Comparison of ENCODE assay signal across 9 cellular contexts in genomic region chr17:39982069-39982371, GRCh38. TPM values are rescaled to one million over a fixed set of nuclear protein-coding genes. Genes with fewer than 3 reads are reported as not detected.
A peak's percentile ranks its signal among the peaks of the same experiment; 100 is the strongest.
DNase-seq lines count a peak whose midpoint lies in the region; ATAC-seq and TF ChIP-seq lines count a peak whose summit lies in the region.
"Had no signal": no experiment of that assay in that cellular context is flagged by ENCODE, and none has a peak within 500 bp of the region (broad histone marks: within the 10 kb centered on the region; RNA-seq: fewer than 3 reads in every experiment).

No MANE protein-coding gene starts in this region.

- ATAC-seq in WTC11, result no peak
- ATAC-seq in GM21381 (IDR thresholded peaks at IDR 0.05; ENCODE audit: unreplicated experiment), result no peak

- H3K4me1 Mint-ChIP-seq in WTC11, result peaks cover 23% of the 10 kb centered on the region

- peak overlapping the region; percentile 89 for H3K4me3 Mint-ChIP-seq in WTC11

- H3K9me3 ChIP-seq in HAP-1 (no peaks in the 10 kb centered on the region), hepatocyte (ENCODE audit: low read depth) (no peaks in the 10 kb centered on the region)

- peaks cover 35% of the 10 kb centered on the region for H3K36me3 Mint-ChIP-seq in WTC11

- H3K27ac Mint-ChIP-seq in WTC11, result peak overlapping the region; percentile 93

- CTCF ChIA-PET in WTC11 (lab: Charles Lee), result interaction anchor here (3.3 kb wide), 1 partner anchor 93 kb away, joined by 10 read pairs; no protein-coding TSS in a partner anchor

- in situ Hi-C loops in HAP-1 (cut with MboI; ENCODE audit: low sequenced_read_pairs), result no loop called here

- no peaks in the 10 kb centered on the region for H3K9me3 Mint-ChIP-seq in WTC11

- no peaks in the 10 kb centered on the region for H3K27me3 Mint-ChIP-seq in WTC11 (ENCODE audit: low read depth)

- POLR2A ChIA-PET in WTC11 (lab: Charles Lee), result no interaction called here

- TF ChIP-seq CTCF in WTC11 (IDR thresholded peaks at IDR 0.05), result no peak
- TF ChIP-seq CTCF in hepatocyte (IDR thresholded peaks at IDR 0.05; ENCODE audit: poor library complexity), result no peak

- H2AFZ ChIP-seq in hepatocyte, result no peak overlapping the region

- no peak for DNase-seq in HAP-1 (ENCODE audit: low spot score in 2 of 2)
- no peak for DNase-seq in WTC11 (ENCODE audit: low spot score)
- DNase-seq in hepatocyte (ENCODE audit: low spot score), result no peak
- no peak for DNase-seq in stimulated activated CD4-positive, alpha-beta T cell treated with anti-CD3 and anti-CD28 coated beads, Interleukin-4, amount 100 ng/mL, for 24 hours
- no peak for DNase-seq in SW 1271 (lab: John Stamatoyannopoulos, UW)
- no peak for DNase-seq in NCI-H2227 (lab: John Stamatoyannopoulos, UW; ENCODE audit: unreplicated experiment)

- peaks cover 16% of the 10 kb centered on the region for H3K4me1 ChIP-seq in HAP-1
- H3K4me1 ChIP-seq in hepatocyte (ENCODE audit: insufficient read depth), result peaks cover 12% of the 10 kb centered on the region

- 64% methylated on average over 2 of the region's 2 CpGs for WGBS in hepatocyte (ENCODE audit: low lambda C conversion rate, missing lambda C conversion rate)

- peaks cover 16% of the 10 kb centered on the region for H4K20me1 ChIP-seq in hepatocyte (ENCODE audit: insufficient read depth, poor library complexity, severe bottlenecking)

- peaks cover 29% of the 10 kb centered on the region for H3K79me2 ChIP-seq in hepatocyte

- peak overlapping the region; percentile 94 for H3K4me3 ChIP-seq in HAP-1
- H3K4me3 ChIP-seq in hepatocyte, result peak overlapping the region; percentile 50
- peak overlapping the region in 6 of 7 experiments; percentile 69 to 99 (median 92) for H3K4me3 ChIP-seq in skin epidermis

- H3K36me3 ChIP-seq in HAP-1 (replicated peaks) (peaks cover 39% of the 10 kb centered on the region), hepatocyte (replicated peaks; ENCODE audit: insufficient read depth, low read depth) (no peaks in the 10 kb centered on the region)

- H3K9me2 ChIP-seq in hepatocyte (replicated peaks; ENCODE audit: insufficient read depth), result no peaks in the 10 kb centered on the region

- peak overlapping the region; percentile 95 for H3K4me2 ChIP-seq in hepatocyte

- H3K27me3 ChIP-seq in HAP-1 (ENCODE audit: low read depth) (no peaks in the 10 kb centered on the region), hepatocyte (no peaks in the 10 kb centered on the region)

- H3K27ac ChIP-seq in hepatocyte, result peak overlapping the region; percentile 91
- H3K27ac ChIP-seq in skin epidermis, result peak overlapping the region in 9 of 21 experiments; percentile 95 to 99 (median 97)

TF ChIP-seq in WTC11, 78 proteins besides CTCF, POLR2A, EP300 and RAD21 (continues in another document):
- TF ChIP-seq ZNF416 (CRISPR knock-in tag; IDR thresholded peaks at IDR 0.05) (no peak), E2F1 (CRISPR knock-in tag; IDR thresholded peaks at IDR 0.05) (no peak), ATF6 (CRISPR knock-in tag; IDR thresholded peaks at IDR 0.05) (no peak), E2F4 (CRISPR knock-in tag; IDR thresholded peaks at IDR 0.05; ENCODE audit: borderline replicate concordance, low read depth) (no peak), TCF7 (CRISPR knock-in tag; IDR thresholded peaks at IDR 0.05; ENCODE audit: low read depth) (no peak), PRDM15 (CRISPR knock-in tag; IDR thresholded peaks at IDR 0.05) (no peak), RELA (CRISPR knock-in tag; IDR thresholded peaks at IDR 0.05; ENCODE audit: borderline replicate concordance) (no peak), CREM (CRISPR knock-in tag; IDR thresholded peaks at IDR 0.05) (no peak), USF1 (CRISPR knock-in tag; IDR thresholded peaks at IDR 0.05) (no peak), GTF2I (CRISPR knock-in tag; conservative IDR thresholded peaks at IDR 0.05) (no peak)

RNA-seq across cellular contexts. Expression of gene PSMD3, which starts 1.4 kb away (rescaled TPM):
- total RNA-seq in WTC11 (2021), result 157 to 190 TPM (median 158 TPM) in 3 replicates
- 71.9 and 92.1 TPM in 2 replicates for total RNA-seq in hepatocyte
- 114 and 124 TPM in 2 replicates for polyA plus RNA-seq in hepatocyte

RNA-seq across cellular contexts. Expression of gene GSDMA, which starts 19.2 kb away (rescaled TPM):
- total RNA-seq in WTC11 (2021) (not detected in 3 replicates), hepatocyte (0.08 TPM in 1 of 2 replicates, not detected in the other)
- 0.08 and 0.21 TPM in 2 replicates for polyA plus RNA-seq in hepatocyte

RNA-seq across cellular contexts. Expression of gene CSF3, which starts 33.2 kb away (rescaled TPM):
- total RNA-seq in WTC11 (2021), result not detected in 3 replicates
- total RNA-seq in hepatocyte, result 0.12 TPM in 1 of 2 replicates, not detected in the other
- 0.36 TPM in 1 of 2 replicates, not detected in the other for polyA plus RNA-seq in hepatocyte

RNA-seq across cellular contexts. Expression of gene LRRC3C, which starts 54.5 kb away (rescaled TPM):
- total RNA-seq in WTC11 (2021), result not detected in 3 replicates
- 0.57 TPM in 1 of 2 replicates, not detected in the other for total RNA-seq in hepatocyte
- not detected in 2 replicates for polyA plus RNA-seq in hepatocyte
- polyA plus RNA-seq: esophagus had no signal

RNA-seq across cellular contexts. Expression of gene ORMDL3, which starts 54.6 kb away (rescaled TPM):
- total RNA-seq in WTC11 (2021), result 53.2 to 59.4 TPM (median 54.1 TPM) in 3 replicates
- 52.8 and 73.3 TPM in 2 replicates for total RNA-seq in hepatocyte
- 33.3 and 56.4 TPM in 2 replicates for polyA plus RNA-seq in hepatocyte
